ENCODE assay signal across 8 cellular contexts in genomic region chr14:104687601-104688504, GRCh38. TPM values are rescaled to one million over a fixed set of nuclear protein-coding genes. Genes with fewer than 3 reads are reported as not detected.
DNase-seq lines count a peak whose midpoint lies in the region; ATAC-seq, FAIRE-seq and TF ChIP-seq lines count a peak whose summit lies in the region.

No MANE protein-coding gene starts in this region.

- no peaks in the 10 kb centered on the region for H3K27me3 ChIP-seq in CD8-positive, alpha-beta memory T cell (ENCODE audit: insufficient read depth, low read length, poor library complexity, severe bottlenecking)
- H3K27me3 ChIP-seq in astrocyte (ENCODE audit: insufficient read depth, low read length) (no peaks in the 10 kb centered on the region), suprapubic skin (no peaks in the 10 kb centered on the region)

- POLR2A ChIA-PET in CD8-positive, alpha-beta memory T cell (lab: Charles Lee) = no interaction called here

- peak overlapping the region; percentile 64 for H2AFZ ChIP-seq in astrocyte (ENCODE audit: low read depth, low read length)

- H3K27me3 Mint-ChIP-seq in CD8-positive, alpha-beta memory T cell = peaks cover 0 to 2% of the 10 kb centered on the region in 2 donors
- H3K27me3 Mint-ChIP-seq in astrocyte (ENCODE audit: low read depth, unreplicated experiment) = no peaks in the 10 kb centered on the region
- H3K27me3 Mint-ChIP-seq in immature natural killer cell (ENCODE audit: low read depth in 3 of 3) = peaks cover 0 to 1% (median 0%) of the 10 kb centered on the region in 3 donors

- TF ChIP-seq POLR2A in suprapubic skin (IDR thresholded peaks at IDR 0.05) = no peak

- peak overlapping the region in 6 of 7 donors; percentile 8 to 69 (median 50) for H3K4me3 Mint-ChIP-seq in CD8-positive, alpha-beta memory T cell
- H3K4me3 Mint-ChIP-seq in astrocyte (ENCODE audit: unreplicated experiment) = peak overlapping the region; percentile 27
- peak overlapping the region in 2 of 5 donors; percentile 36 to 67 for H3K4me3 Mint-ChIP-seq in immature natural killer cell

- no peaks in the 10 kb centered on the region for H3K36me3 ChIP-seq in CD8-positive, alpha-beta memory T cell (ENCODE audit: insufficient read depth, low read length)
- H3K36me3 ChIP-seq in KOPT-K1 (ENCODE audit: insufficient read depth, low read length) (peaks cover 11% of the 10 kb centered on the region; the same call in 1 of the 2 replicates), astrocyte (ENCODE audit: insufficient read depth, low read length) (no peaks in the 10 kb centered on the region), suprapubic skin (no peaks in the 10 kb centered on the region)

- CTCF ChIA-PET in CD8-positive, alpha-beta memory T cell (lab: Charles Lee) = interaction anchor here (3.3 kb wide), 1 partner anchor 10 kb away, joined by 9 read pairs; no protein-coding TSS in a partner anchor

- TF ChIP-seq CTCF in astrocyte (IDR thresholded peaks at IDR 0.05; ENCODE audit: insufficient read depth, low read depth, low read length) (no peak), suprapubic skin (IDR thresholded peaks at IDR 0.05) (no peak)

- H3K27ac ChIP-seq in CD8-positive, alpha-beta memory T cell (ENCODE audit: low read depth, low read length) = no peak overlapping the region
- H3K27ac ChIP-seq in KOPT-K1 (ENCODE audit: low read depth, low read length, poor library complexity, severe bottlenecking) (peak overlapping the region; percentile 32), astrocyte (ENCODE audit: low read depth, low read length) (no peak overlapping the region), suprapubic skin (peak overlapping the region; percentile 75)

- WGBS in suprapubic skin = 53% methylated on average over 19 of the region's 31 CpGs

- H3K36me3 Mint-ChIP-seq in CD8-positive, alpha-beta memory T cell = no peaks in the 10 kb centered on the region
- H3K36me3 Mint-ChIP-seq in astrocyte (ENCODE audit: low read depth, unreplicated experiment) (no peaks in the 10 kb centered on the region), immature natural killer cell (no peaks in the 10 kb centered on the region)

- no peak overlapping the region for H3K4me3 ChIP-seq in CD8-positive, alpha-beta memory T cell (ENCODE audit: low read length)
- H3K4me3 ChIP-seq in astrocyte (ENCODE audit: insufficient read depth, low read depth, low read length) = no peak overlapping the region
- H3K4me3 ChIP-seq in suprapubic skin = peak overlapping the region; percentile 98

- H4K20me1 ChIP-seq in astrocyte (ENCODE audit: insufficient read depth, low read length) = peaks cover 30% of the 10 kb centered on the region

- intact Hi-C loops in left colon (cut with DNase I, micrococcal nuclease) = no loop called here

- peak overlapping the region in 5 of 8 donors; percentile 36 to 80 (median 54) for H3K27ac Mint-ChIP-seq in CD8-positive, alpha-beta memory T cell
- no peak overlapping the region for H3K27ac Mint-ChIP-seq in astrocyte (ENCODE audit: unreplicated experiment)
- no peak overlapping the region for H3K27ac Mint-ChIP-seq in immature natural killer cell

- H3K4me1 Mint-ChIP-seq in CD8-positive, alpha-beta memory T cell = peaks cover 26 to 62% (median 32%) of the 10 kb centered on the region in 3 donors
- H3K4me1 Mint-ChIP-seq in astrocyte (ENCODE audit: low read depth, unreplicated experiment) = peaks cover 19% of the 10 kb centered on the region
- H3K4me1 Mint-ChIP-seq in immature natural killer cell = peaks cover 15 to 24% of the 10 kb centered on the region in 2 donors

- H3K9me3 ChIP-seq in CD8-positive, alpha-beta memory T cell (ENCODE audit: low read length) = no peaks in the 10 kb centered on the region
- no peaks in the 10 kb centered on the region for H3K9me3 ChIP-seq in KOPT-K1 (ENCODE audit: insufficient read depth, low read length, poor library complexity, severe bottlenecking)
- no peaks in the 10 kb centered on the region for H3K9me3 ChIP-seq in astrocyte (ENCODE audit: insufficient read depth, low read depth, low read length)
- H3K9me3 ChIP-seq in suprapubic skin = no peaks in the 10 kb centered on the region

- FAIRE-seq in astrocyte (lab: Jason Lieb, UNC) = no peak

- H3K4me1 ChIP-seq in CD8-positive, alpha-beta memory T cell (ENCODE audit: insufficient read depth, low read length) = peaks cover 57% of the 10 kb centered on the region
- H3K4me1 ChIP-seq in astrocyte (ENCODE audit: insufficient read depth, low read length) = peaks cover 48% of the 10 kb centered on the region
- H3K4me1 ChIP-seq in suprapubic skin = peaks cover 66% of the 10 kb centered on the region

- H3K79me2 ChIP-seq in astrocyte (ENCODE audit: insufficient read depth, low read length) = peaks cover 33% of the 10 kb centered on the region

- ATAC-seq in left colon = peak; percentile 74
- no peak for ATAC-seq in GM18861 (IDR thresholded peaks at IDR 0.05; ENCODE audit: unreplicated experiment)
- ATAC-seq in HG03108 (IDR thresholded peaks at IDR 0.05; ENCODE audit: unreplicated experiment) = no peak

- no peak for TF ChIP-seq EP300 in suprapubic skin (IDR thresholded peaks at IDR 0.05)

- no peak for DNase-seq in CD8-positive, alpha-beta memory T cell
- DNase-seq in astrocyte (ENCODE audit: low read depth) (peak; percentile 53), left colon (peak; percentile 91 to 95), suprapubic skin (ENCODE audit: low spot score in 2 of 2) (no peak), immature natural killer cell (no peak)

- H3K9ac ChIP-seq in astrocyte (ENCODE audit: low read length) = peak overlapping the region; percentile 36

- no peaks in the 10 kb centered on the region for H3K9me3 Mint-ChIP-seq in CD8-positive, alpha-beta memory T cell
- H3K9me3 Mint-ChIP-seq in astrocyte (ENCODE audit: unreplicated experiment) (no peaks in the 10 kb centered on the region), immature natural killer cell (no peaks in the 10 kb centered on the region)

- peak overlapping the region; percentile 85 for H3K4me2 ChIP-seq in astrocyte (ENCODE audit: low read length)

RNA-seq across cellular contexts. Expression of gene INF2, which starts 1.6 kb away (rescaled TPM):
- 10 to 100 TPM; 55.9 to 56.3 TPM for total RNA-seq in CD8-positive, alpha-beta memory T cell
- 4.6 TPM for polyA plus RNA-seq in CD8-positive, alpha-beta memory T cell
- total RNA-seq in astrocyte (111 and 126 TPM in 2 replicates), left colon (100 to 1,000 TPM; 187 to 203 TPM), suprapubic skin (100 to 1,000 TPM in 1 of 4 donors, 10 to 100 TPM in 3; 52.1 to 126 (median 81.8) TPM)
- 1 to 10 TPM in 2 of 3 donors, not detected in 1; 1.5 to 2.5 TPM for polyA plus RNA-seq in immature natural killer cell

RNA-seq across cellular contexts. Expression of gene ADSS1, which starts 36.2 kb away (rescaled TPM):
- total RNA-seq in CD8-positive, alpha-beta memory T cell = 1 to 10 TPM; 1.4 to 1.5 TPM
- 1.6 TPM for polyA plus RNA-seq in CD8-positive, alpha-beta memory T cell
- total RNA-seq in astrocyte (4.4 and 5.8 TPM in 2 replicates), left colon (1 to 10 TPM; 3.3 to 4.4 TPM), suprapubic skin (10 to 100 TPM in 2 of 4 donors, 1 to 10 TPM in 2; 2.8 to 12.4 (median 9.0) TPM)
- polyA plus RNA-seq in immature natural killer cell = 1 to 10 TPM in 2 of 3 donors, under 1 TPM in 1; 0.43 to 2.4 (median 1.2) TPM

Comparison
In these comparisons a context has a peak if more than half of its experiments do, and no peak if none do; other contexts are left out.
1. DNase-seq: peak in astrocyte (single experiment) and left colon (2 of 2); none in CD8-positive, alpha-beta memory T cell (0 of 5), suprapubic skin (0 of 2) and immature natural killer cell (0 of 3).
2. H3K27ac ChIP-seq: peak in KOPT-K1 (single experiment) and suprapubic skin (single experiment); none in CD8-positive, alpha-beta memory T cell (single experiment) and astrocyte (single experiment).
3. H3K27ac Mint-ChIP-seq: peak in CD8-positive, alpha-beta memory T cell (5 of 8); none in astrocyte (single experiment) and immature natural killer cell (0 of 6).